ENCODE assay signal across 8 cellular contexts in genomic region chr11:67006029-67006884, GRCh38. TPM values are rescaled to one million over a fixed set of nuclear protein-coding genes. Genes with fewer than 3 reads are reported as not detected.
DNase-seq lines count a peak whose midpoint lies in the region; ATAC-seq and TF ChIP-seq lines count a peak whose summit lies in the region.

No MANE protein-coding gene starts in this region.

- H3F3A ChIP-seq in SK-N-SH (replicated peaks; ENCODE audit: insufficient read depth): no peaks in the 10 kb centered on the region

- WGBS in SK-N-SH (ENCODE audit: low lambda C conversion rate): 87% methylated on average over 14 of the region's 14 CpGs

- CTCF ChIA-PET in HEK293 (lab: Yijun Ruan, JAX) (interaction anchor here (0.8 to 1.1 kb wide), 4 partner anchors 9 to 50 kb away, joined by 3 to 5 read pairs (median 4); partner anchors contain the start of gene SYT12), SK-N-SH (lab: Yijun Ruan, JAX) (interaction anchor here (0.6 to 1.5 kb wide), 2 partner anchors 10 to 31 kb away, joined by 3 to 7 read pairs; no protein-coding TSS in a partner anchor)

- H3K9me2 ChIP-seq in SK-N-SH: no peaks in the 10 kb centered on the region

- H4K20me1 ChIP-seq in SK-N-SH (ENCODE audit: insufficient read depth): no peaks in the 10 kb centered on the region

- no peak overlapping the region for H3K4me3 ChIP-seq in HEK293 (ENCODE audit: low read depth, low read length)
- no peak overlapping the region for H3K4me3 ChIP-seq in SK-N-SH (ENCODE audit: low read depth in 2 of 2, low read length in 1 of 2)

- ATAC-seq in GM21576 (IDR thresholded peaks at IDR 0.05; ENCODE audit: unreplicated experiment): no peak

- H3K4me1 ChIP-seq in HEK293 (ENCODE audit: control insufficient read depth, insufficient read depth, low read length) (no peaks in the 10 kb centered on the region), SK-N-SH (ENCODE audit: control insufficient read depth in 1 of 2, insufficient read depth in 2 of 2, low read depth in 1 of 2, low read length in 1 of 2) (peaks cover 0 to 3% of the 10 kb centered on the region in 2 experiments; a peak in 1 of 4 replicates)

- H2AFZ ChIP-seq in SK-N-SH (ENCODE audit: low read depth): 0 out of 2 replicates have a peak overlapping the region, but pooled peaks have one; percentile 29

- H3K27me3 ChIP-seq in SK-N-SH (ENCODE audit: insufficient read depth): no peaks in the 10 kb centered on the region

- no peak overlapping the region for H3K4me2 ChIP-seq in SK-N-SH

- TF ChIP-seq RAD21 in SK-N-SH (IDR thresholded peaks at IDR 0.05; ENCODE audit: low read length): no peak

- DNase-seq in COLO668 (lab: John Stamatoyannopoulos, UW; ENCODE audit: unreplicated experiment) (peak; percentile 8), SK-N-SH (peak; percentile 61), hepatic stellate cell (ENCODE audit: low spot score) (peak; percentile 52), NCI-H774 (lab: John Stamatoyannopoulos, UW) (no peak), SHP77 (lab: John Stamatoyannopoulos, UW) (no peak), 8988T (no peak)

- H3K27ac ChIP-seq in HEK293 (ENCODE audit: extremely low read depth, low read depth, low read length) (no peak overlapping the region), SK-N-SH (ENCODE audit: low read depth in 2 of 2, low read length in 1 of 2) (no peak overlapping the region)

- no peak overlapping the region for H3K9ac ChIP-seq in SK-N-SH

- POLR2A ChIA-PET in HEK293 (lab: Yijun Ruan, JAX): interaction anchor here (0.6 to 1.4 kb wide), 4 partner anchors 9 to 15 kb away, joined by 3 to 6 read pairs (median 3); no protein-coding TSS in a partner anchor
- POLR2A ChIA-PET in SK-N-SH (lab: Yijun Ruan, JAX): no interaction called here

- H3K9me3 ChIP-seq in HEK293 (ENCODE audit: control insufficient read depth, insufficient read depth, low read depth, low read length) (no peaks in the 10 kb centered on the region), SK-N-SH (no peaks in the 10 kb centered on the region)

- TF ChIP-seq EP300 in SK-N-SH (IDR thresholded peaks at IDR 0.05; ENCODE audit: borderline replicate concordance in 1 of 2, low read depth in 1 of 2, low read length in 1 of 2): no peak

- TF ChIP-seq CTCF in HEK293 (tag by site-specific recombination; IDR thresholded peaks at IDR 0.05): no peak
- TF ChIP-seq CTCF in SK-N-SH (IDR thresholded peaks at IDR 0.05): no peak

- H3K79me2 ChIP-seq in SK-N-SH (ENCODE audit: insufficient read depth): no peaks in the 10 kb centered on the region

- H3K36me3 ChIP-seq in HEK293 (ENCODE audit: control insufficient read depth in 2 of 2, insufficient read depth in 1 of 2, low read length in 2 of 2) (no peaks in the 10 kb centered on the region), SK-N-SH (replicated peaks in 1 of 2; ENCODE audit: control insufficient read depth in 1 of 2, insufficient read depth in 2 of 2, low read length in 1 of 2) (no peaks in the 10 kb centered on the region)

TF ChIP-seq in HEK293, 187 proteins besides CTCF, POLR2A, EP300 and RAD21 (continues in another document):
- TF ChIP-seq AEBP2 (tag by site-specific recombination; IDR thresholded peaks at IDR 0.05; ENCODE audit: borderline replicate concordance): no peak

TF ChIP-seq in SK-N-SH, 30 proteins besides CTCF, POLR2A, EP300 and RAD21:
- TF ChIP-seq YY1 (IDR thresholded peaks at IDR 0.05; ENCODE audit: low read depth): 0 out of 2 replicates have a peak, but pooled peaks have one; percentile 25
- peak; percentile 81; the same call in 1 of the 2 replicates for TF ChIP-seq USF1 (IDR thresholded peaks at IDR 0.05; ENCODE audit: borderline replicate concordance, low read depth)
- no peak for TF ChIP-seq USF2 (IDR thresholded peaks at IDR 0.05; ENCODE audit: borderline replicate concordance, low read depth, low read length)

RNA-seq across cellular contexts. Expression of gene SYT12, which starts 16.7 kb away (rescaled TPM):
- 0.52 and 0.61 TPM in 2 replicates for polyA plus RNA-seq in SK-N-SH (2012; rRNA removed)
- 0.30 and 0.39 TPM in 2 replicates for polyA plus RNA-seq in SK-N-SH (2012; cell fraction: cytosol; rRNA removed)
- 1.2 and 1.5 TPM in 2 replicates for polyA plus RNA-seq in SK-N-SH (2012; cell fraction: nucleus; rRNA removed)

RNA-seq across cellular contexts. Expression of gene C11orf86, which starts 31.2 kb away (rescaled TPM):
- 0.06 and 0.08 TPM in 2 replicates for polyA plus RNA-seq in SK-N-SH (2012; rRNA removed)
- polyA plus RNA-seq in SK-N-SH (2012; cell fraction: cytosol; rRNA removed): 0.05 and 0.08 TPM in 2 replicates
- 0.04 and 0.21 TPM in 2 replicates for polyA plus RNA-seq in SK-N-SH (2012; cell fraction: nucleus; rRNA removed)

RNA-seq across cellular contexts. Expression of gene PC, which starts 48.1 kb away (rescaled TPM):
- polyA plus RNA-seq in SK-N-SH (2012; rRNA removed): 9.7 and 11.8 TPM in 2 replicates
- 4.5 and 6.9 TPM in 2 replicates for polyA plus RNA-seq in SK-N-SH (2012; cell fraction: cytosol; rRNA removed)
- 19.9 and 39.1 TPM in 2 replicates for polyA plus RNA-seq in SK-N-SH (2012; cell fraction: nucleus; rRNA removed)

RNA-seq across cellular contexts. Expression of gene RHOD, which starts 50.4 kb away (rescaled TPM):
- 0.06 TPM in 1 of 2 replicates, not detected in the other for polyA plus RNA-seq in SK-N-SH (2012; rRNA removed)
- polyA plus RNA-seq in SK-N-SH (2012; cell fraction: cytosol; rRNA removed): not detected in 2 replicates
- 0.18 and 0.20 TPM in 2 replicates for polyA plus RNA-seq in SK-N-SH (2012; cell fraction: nucleus; rRNA removed)

Comparison
In these comparisons a context has a peak if more than half of its experiments do, and no peak if none do; other contexts are left out.
1. DNase-seq: peak in COLO668 (single experiment), SK-N-SH (single experiment) and hepatic stellate cell (single experiment); none in NCI-H774 (single experiment), SHP77 (0 of 2) and 8988T (single experiment).